ENCODE assay signal across 8 cellular contexts in genomic region chr16:84687715-84688114, GRCh38. TPM values are rescaled to one million over a fixed set of nuclear protein-coding genes. Genes with fewer than 3 reads are reported as not detected.
DNase-seq lines count a peak whose midpoint lies in the region; ATAC-seq, FAIRE-seq and TF ChIP-seq lines count a peak whose summit lies in the region.

No MANE protein-coding gene starts in this region.

- intact Hi-C loops in PC-3 (cut with micrococcal nuclease) = no loop called here
- intact Hi-C loops in Caco-2 (cut with micrococcal nuclease; ENCODE audit: unreplicated experiment) = no loop called here

- no peak for TF ChIP-seq CTCF in PC-3 (conservative IDR thresholded peaks at IDR 0.05; ENCODE audit: low read depth, low read length)
- TF ChIP-seq CTCF in D721Med (IDR thresholded peaks at IDR 0.05; ENCODE audit: insufficient read depth, missing control alignments) = no peak
- TF ChIP-seq CTCF in Caco-2 (IDR thresholded peaks at IDR 0.05; ENCODE audit: insufficient read depth in 1 of 2, low read depth in 1 of 2, low read length in 1 of 2, severe bottlenecking in 1 of 2, unreplicated experiment in 1 of 2) = no peak

- ATAC-seq in GM21825 (IDR thresholded peaks at IDR 0.05; ENCODE audit: unreplicated experiment) (peak; percentile 82), PC-3 (no peak), GM18870 (IDR thresholded peaks at IDR 0.05; ENCODE audit: unreplicated experiment) (no peak)

- no peak for FAIRE-seq in D721Med (lab: Jason Lieb, UNC)

- H3K4me3 ChIP-seq in PC-3 (ENCODE audit: low read length) = no peak overlapping the region
- no peak overlapping the region for H3K4me3 ChIP-seq in Caco-2 (ENCODE audit: low read depth, low read length)

- peaks cover 17% of the 10 kb centered on the region for H3K4me1 Mint-ChIP-seq in Caco-2 (ENCODE audit: low read depth, unreplicated experiment)

- no peaks in the 10 kb centered on the region for H3K36me3 Mint-ChIP-seq in Caco-2 (ENCODE audit: insufficient read depth, unreplicated experiment)

- no TSS peak for BruUV-seq in PC-3 (replicated peaks; lab: Mats Ljungman, UMichigan)
- no TSS peak for BruUV-seq in Caco-2 (replicated peaks; lab: Mats Ljungman, UMichigan)

- no peak overlapping the region for H3K27ac ChIP-seq in PC-3 (ENCODE audit: low read length)

- H3K4me3 Mint-ChIP-seq in Caco-2 (ENCODE audit: unreplicated experiment) = no peak overlapping the region

- H3K4me2 ChIP-seq in PC-3 (ENCODE audit: low read length) = no peak overlapping the region

- no peaks in the 10 kb centered on the region for H3F3A ChIP-seq in PC-3 (ENCODE audit: low read length, unreplicated experiment)

- peaks cover 4% of the 10 kb centered on the region; the same call in 1 of the 2 replicates for H3K4me1 ChIP-seq in PC-3 (ENCODE audit: insufficient read depth, low read length)
- H3K4me1 ChIP-seq in Caco-2 = peaks cover 9% of the 10 kb centered on the region

- no peaks in the 10 kb centered on the region for H3K9me2 ChIP-seq in PC-3 (replicated peaks; ENCODE audit: low read length)

- POLR2A ChIA-PET in PC-3 (lab: Charles Lee; ENCODE audit: unreplicated experiment) (no interaction called here), Caco-2 (lab: Charles Lee) (no interaction called here)

- no peaks in the 10 kb centered on the region for H4K20me1 ChIP-seq in PC-3 (ENCODE audit: low read length)

- no peaks in the 10 kb centered on the region for H3K27me3 ChIP-seq in PC-3 (ENCODE audit: low read length)
- H3K27me3 ChIP-seq in Caco-2 (replicated peaks; ENCODE audit: control insufficient read depth, insufficient read depth, low read length) = no peaks in the 10 kb centered on the region

- no peaks in the 10 kb centered on the region for H3K36me3 ChIP-seq in PC-3 (ENCODE audit: low read depth, low read length)
- H3K36me3 ChIP-seq in Caco-2 (ENCODE audit: control insufficient read depth, insufficient read depth, low read length) = no peaks in the 10 kb centered on the region

- CTCF ChIA-PET in PC-3 (lab: Charles Lee) = no interaction called here
- CTCF ChIA-PET in Caco-2 (lab: Charles Lee) = interaction anchor here (0.7 kb wide), 1 partner anchor 15 kb away, joined by 3 read pairs; no protein-coding TSS in a partner anchor

- DNase-seq in GM04504 (ENCODE audit: low read depth) = peak; percentile 80
- DNase-seq in PC-3 = peak; percentile 18
- DNase-seq in lung microvascular endothelial cell (ENCODE audit: low read depth in 2 of 2) = peak; percentile 13 to 94
- no peak for DNase-seq in D721Med (ENCODE audit: insufficient read length, low spot score)
- no peak for DNase-seq in 8988T
- no peak for DNase-seq in Caco-2

- H2AFZ ChIP-seq in PC-3 (ENCODE audit: low read length) = no peak overlapping the region

- no peaks in the 10 kb centered on the region for H3K9me3 Mint-ChIP-seq in Caco-2 (ENCODE audit: unreplicated experiment)

- H3K9ac ChIP-seq in PC-3 (ENCODE audit: low read length) = no peak overlapping the region

- no peaks in the 10 kb centered on the region for H3K27me3 Mint-ChIP-seq in Caco-2 (ENCODE audit: insufficient read depth, unreplicated experiment)

- H3K79me2 ChIP-seq in PC-3 (ENCODE audit: low read length) = no peaks in the 10 kb centered on the region

- H3K27ac Mint-ChIP-seq in Caco-2 (ENCODE audit: unreplicated experiment) = no peak overlapping the region

- no peaks in the 10 kb centered on the region for H3K9me3 ChIP-seq in PC-3 (ENCODE audit: low read length)
- no peaks in the 10 kb centered on the region for H3K9me3 ChIP-seq in Caco-2

RNA-seq across cellular contexts. Expression of gene USP10, which starts 12.1 kb away (rescaled TPM):
- 50.4 and 62.3 TPM in 2 replicates for total RNA-seq in PC-3 (2014; rRNA removed)
- 27.0 and 39.3 TPM in 2 replicates for total RNA-seq in lung microvascular endothelial cell
- total RNA-seq in Caco-2 (2022) = 144 and 147 TPM in 2 replicates

RNA-seq across cellular contexts. Expression of gene KLHL36, which starts 39.4 kb away (rescaled TPM):
- total RNA-seq in PC-3 (2014; rRNA removed) (33.8 and 35.0 TPM in 2 replicates), lung microvascular endothelial cell (33.1 and 49.8 TPM in 2 replicates), Caco-2 (2022) (67.6 and 70.2 TPM in 2 replicates)

Comparison
In these comparisons a context has a peak if more than half of its experiments do, and no peak if none do; other contexts are left out.
1. DNase-seq: peak in GM04504 (single experiment), PC-3 (single experiment) and lung microvascular endothelial cell (2 of 2); none in D721Med (single experiment), 8988T (single experiment) and Caco-2 (0 of 2).